In genomic region chr7:102432476-102433318, GRCh38 we compare ENCODE assay signal across 8 cellular contexts. TPM values are rescaled to one million over a fixed set of nuclear protein-coding genes. Genes with fewer than 3 reads are reported as not detected.
A peak's percentile ranks its signal among the peaks of the same experiment; 100 is the strongest.
DNase-seq lines count a peak whose midpoint lies in the region; ATAC-seq and TF ChIP-seq lines count a peak whose summit lies in the region.

No MANE protein-coding gene starts in this region.

- peak overlapping the region; percentile 83 for H3K9ac ChIP-seq in skeletal muscle satellite cell (ENCODE audit: low read depth, low read length)

- POLR2A ChIA-PET in AG04450 (lab: Yijun Ruan, JAX) = interaction anchor here (0.7 kb wide), 2 partner anchors 9 to 883 kb away, joined by 4 read pairs; no protein-coding TSS in a partner anchor

- no peak for DNase-seq in AG04450 (ENCODE audit: low read depth, low spot score)
- no peak for DNase-seq in right cardiac atrium
- DNase-seq in GF-D8 (lab: John Stamatoyannopoulos, UW) = no peak
- no peak for DNase-seq in activated CD4-positive, alpha-beta T cell treated with anti-CD3 and anti-CD28 coated beads for 48 hours

- no peaks in the 10 kb centered on the region for H3K27me3 Mint-ChIP-seq in activated T-helper 17 cell treated with anti-CD3 and anti-CD28 coated beads, Interleukin-2, amount 50 U/mL, for 72 hours

- CTCF ChIA-PET in AG04450 (lab: Charles Lee) = no interaction called here

- H3K27ac Mint-ChIP-seq in activated T-helper 17 cell treated with anti-CD3 and anti-CD28 coated beads, Interleukin-2, amount 50 U/mL, for 72 hours = peak overlapping the region; percentile 85

- H3K4me1 ChIP-seq in right cardiac atrium (ENCODE audit: control insufficient read depth, insufficient read depth, low read length) (peaks cover 2% of the 10 kb centered on the region), skeletal muscle satellite cell (ENCODE audit: control insufficient read depth, insufficient read depth, low read length) (peaks cover 7% of the 10 kb centered on the region)

- peak overlapping the region; percentile 70 for H3K4me3 ChIP-seq in AG04450 (ENCODE audit: low read depth, low read length)
- H3K4me3 ChIP-seq in right cardiac atrium (ENCODE audit: low read length) = peak overlapping the region; percentile 89
- H3K4me3 ChIP-seq in skeletal muscle satellite cell (ENCODE audit: low read length) = peak overlapping the region; percentile 87

- H3K4me1 Mint-ChIP-seq in activated T-helper 17 cell treated with anti-CD3 and anti-CD28 coated beads, Interleukin-2, amount 50 U/mL, for 72 hours = peaks cover 23% of the 10 kb centered on the region

- peak overlapping the region; percentile 96 for H3K4me2 ChIP-seq in skeletal muscle satellite cell (ENCODE audit: low read length)

- peak overlapping the region; percentile 64 for H3K4me3 Mint-ChIP-seq in activated T-helper 17 cell treated with anti-CD3 and anti-CD28 coated beads, Interleukin-2, amount 50 U/mL, for 72 hours

- H3K9me3 Mint-ChIP-seq in activated T-helper 17 cell treated with anti-CD3 and anti-CD28 coated beads, Interleukin-2, amount 50 U/mL, for 72 hours = no peaks in the 10 kb centered on the region

- no peak for TF ChIP-seq CTCF in AG04450 (IDR thresholded peaks at IDR 0.05; ENCODE audit: low read depth, low read length)

- peaks cover 41% of the 10 kb centered on the region for H3K36me3 Mint-ChIP-seq in activated T-helper 17 cell treated with anti-CD3 and anti-CD28 coated beads, Interleukin-2, amount 50 U/mL, for 72 hours (ENCODE audit: low read depth)

- H3K9me3 ChIP-seq in AG04450 (ENCODE audit: control insufficient read depth, insufficient read depth, low read length) (no peaks in the 10 kb centered on the region; the same call in 1 of the 2 replicates), right cardiac atrium (ENCODE audit: control insufficient read depth, low read length) (no peaks in the 10 kb centered on the region), skeletal muscle satellite cell (replicated peaks; ENCODE audit: low read length) (no peaks in the 10 kb centered on the region)

- intact Hi-C loops in right cardiac atrium (cut with DNase I) = no loop called here

- H3K36me3 ChIP-seq in skeletal muscle satellite cell (ENCODE audit: insufficient read depth, low read length) = peaks cover 3% of the 10 kb centered on the region

- H3K27me3 ChIP-seq in AG04450 (ENCODE audit: control insufficient read depth, insufficient read depth, low read length) (no peaks in the 10 kb centered on the region), right cardiac atrium (ENCODE audit: control insufficient read depth, insufficient read depth) (no peaks in the 10 kb centered on the region), skeletal muscle satellite cell (ENCODE audit: control insufficient read depth, insufficient read depth, low read length) (no peaks in the 10 kb centered on the region)

- peak overlapping the region; percentile 21 for H3K27ac ChIP-seq in AG04450 (ENCODE audit: low read depth, low read length)
- no peak overlapping the region for H3K27ac ChIP-seq in right cardiac atrium (ENCODE audit: low read length)

- 29% methylated on average over 34 of the region's 34 CpGs for WGBS in right cardiac atrium

- peak; percentile 36 for ATAC-seq in GM19035 (IDR thresholded peaks at IDR 0.05; ENCODE audit: unreplicated experiment)
- peak; percentile 35 for ATAC-seq in HG03342 (IDR thresholded peaks at IDR 0.05; ENCODE audit: unreplicated experiment)
- peak; percentile 6 for ATAC-seq in activated T-helper 17 cell treated with anti-CD3 and anti-CD28 coated beads, Interleukin-2, amount 50 U/mL, for 72 hours (replicated peaks)
- peak; percentile 21 to 37 for ATAC-seq in right cardiac atrium

RNA-seq across cellular contexts. Expression of gene ORAI2, which starts 0.7 kb away (rescaled TPM):
- polyA plus RNA-seq in AG04450 (2011; rRNA removed) (27.8 and 41.9 TPM in 2 replicates), right cardiac atrium (2.9 TPM)
- polyA minus RNA-seq in AG04450 (2011; rRNA and poly(A)+ RNA removed) = 28.4 and 57.1 TPM in 2 replicates
- total RNA-seq in activated T-helper 17 cell treated with anti-CD3 and anti-CD28 coated beads, Interleukin-2, amount 50 U/mL, for 72 hours = 10 to 100 TPM; 30.4 to 54.9 TPM
- total RNA-seq in right cardiac atrium = 1 to 10 TPM; 3.6 to 7.4 (median 4.8) TPM
- 30.7 and 34.3 TPM in 2 replicates for total RNA-seq in skeletal muscle satellite cell (2012; rRNA removed)

RNA-seq across cellular contexts. Expression of gene ALKBH4, which starts 32.0 kb away (rescaled TPM):
- 4.3 and 5.6 TPM in 2 replicates for polyA plus RNA-seq in AG04450 (2011; rRNA removed)
- polyA minus RNA-seq in AG04450 (2011; rRNA and poly(A)+ RNA removed) = 1.9 and 3.4 TPM in 2 replicates
- total RNA-seq in activated T-helper 17 cell treated with anti-CD3 and anti-CD28 coated beads, Interleukin-2, amount 50 U/mL, for 72 hours = 1 to 10 TPM; 9.0 to 9.2 TPM
- 1 to 10 TPM; 7.6 to 9.2 (median 8.3) TPM for total RNA-seq in right cardiac atrium
- 7.3 TPM for polyA plus RNA-seq in right cardiac atrium
- 13.8 and 17.0 TPM in 2 replicates for total RNA-seq in skeletal muscle satellite cell (2012; rRNA removed)

RNA-seq across cellular contexts. Expression of gene LRWD1, which starts 32.1 kb away (rescaled TPM):
- polyA plus RNA-seq in AG04450 (2011; rRNA removed) (9.2 and 12.2 TPM in 2 replicates), right cardiac atrium (8.5 TPM)
- 10.1 and 15.6 TPM in 2 replicates for polyA minus RNA-seq in AG04450 (2011; rRNA and poly(A)+ RNA removed)
- total RNA-seq in activated T-helper 17 cell treated with anti-CD3 and anti-CD28 coated beads, Interleukin-2, amount 50 U/mL, for 72 hours = 10 to 100 TPM; 14.8 to 20.6 TPM
- 10 to 100 TPM in 3 of 4 donors, 1 to 10 TPM in 1; 9.7 to 14.2 (median 11.0) TPM for total RNA-seq in right cardiac atrium
- 27.1 and 31.0 TPM in 2 replicates for total RNA-seq in skeletal muscle satellite cell (2012; rRNA removed)

RNA-seq across cellular contexts. Expression of gene PRKRIP1, which starts 36.5 kb away (rescaled TPM):
- polyA plus RNA-seq in AG04450 (2011; rRNA removed) = 11.4 and 13.1 TPM in 2 replicates
- 3.7 and 4.5 TPM in 2 replicates for polyA minus RNA-seq in AG04450 (2011; rRNA and poly(A)+ RNA removed)
- 10 to 100 TPM; 41.7 to 76.6 TPM for total RNA-seq in activated T-helper 17 cell treated with anti-CD3 and anti-CD28 coated beads, Interleukin-2, amount 50 U/mL, for 72 hours
- total RNA-seq in right cardiac atrium = 10 to 100 TPM; 14.6 to 20.5 (median 15.3) TPM
- 17.7 TPM for polyA plus RNA-seq in right cardiac atrium
- total RNA-seq in skeletal muscle satellite cell (2012; rRNA removed) = 19.0 and 20.3 TPM in 2 replicates

RNA-seq across cellular contexts. Expression of gene POLR2J, which starts 46.0 kb away (rescaled TPM):
- polyA plus RNA-seq in AG04450 (2011; rRNA removed) (44.8 and 55.3 TPM in 2 replicates), right cardiac atrium (176 TPM)
- 20.4 and 24.0 TPM in 2 replicates for polyA minus RNA-seq in AG04450 (2011; rRNA and poly(A)+ RNA removed)
- 10 to 100 TPM; 63.5 to 74.2 TPM for total RNA-seq in activated T-helper 17 cell treated with anti-CD3 and anti-CD28 coated beads, Interleukin-2, amount 50 U/mL, for 72 hours
- total RNA-seq in right cardiac atrium = 10 to 100 TPM; 51.0 to 63.0 (median 58.8) TPM
- total RNA-seq in skeletal muscle satellite cell (2012; rRNA removed) = 35.0 and 43.0 TPM in 2 replicates
